ENCODE assay signal across 1 cellular context in the genomic region with DNA sequence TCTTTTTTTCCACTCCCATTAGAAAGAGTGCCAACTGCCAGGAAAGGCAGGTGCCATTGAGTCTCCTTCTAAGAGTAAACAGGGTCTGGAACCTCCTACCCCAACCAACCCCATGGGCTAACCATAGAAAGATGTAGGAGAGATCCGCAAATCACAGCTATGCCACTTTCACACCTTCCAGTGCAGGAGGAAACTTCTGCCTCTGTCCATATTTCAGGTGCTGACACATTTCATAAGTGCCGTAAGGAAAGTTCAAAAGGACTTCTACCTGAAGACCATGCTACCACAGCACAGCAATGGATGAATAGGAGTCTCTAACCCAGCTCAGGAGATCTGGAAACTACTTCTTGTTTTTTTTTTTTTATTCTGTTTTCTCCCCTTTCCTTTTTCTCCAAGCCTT.
A peak's percentile ranks its signal among the peaks of the same experiment; 100 is the strongest.
TF ChIP-seq lines count a peak whose summit lies in the region.

No MANE protein-coding gene starts in this region.

TF ChIP-seq in HEK293, 187 proteins besides CTCF, POLR2A, EP300 and RAD21 (continued from another document):
- TF ChIP-seq, protein P1, sequence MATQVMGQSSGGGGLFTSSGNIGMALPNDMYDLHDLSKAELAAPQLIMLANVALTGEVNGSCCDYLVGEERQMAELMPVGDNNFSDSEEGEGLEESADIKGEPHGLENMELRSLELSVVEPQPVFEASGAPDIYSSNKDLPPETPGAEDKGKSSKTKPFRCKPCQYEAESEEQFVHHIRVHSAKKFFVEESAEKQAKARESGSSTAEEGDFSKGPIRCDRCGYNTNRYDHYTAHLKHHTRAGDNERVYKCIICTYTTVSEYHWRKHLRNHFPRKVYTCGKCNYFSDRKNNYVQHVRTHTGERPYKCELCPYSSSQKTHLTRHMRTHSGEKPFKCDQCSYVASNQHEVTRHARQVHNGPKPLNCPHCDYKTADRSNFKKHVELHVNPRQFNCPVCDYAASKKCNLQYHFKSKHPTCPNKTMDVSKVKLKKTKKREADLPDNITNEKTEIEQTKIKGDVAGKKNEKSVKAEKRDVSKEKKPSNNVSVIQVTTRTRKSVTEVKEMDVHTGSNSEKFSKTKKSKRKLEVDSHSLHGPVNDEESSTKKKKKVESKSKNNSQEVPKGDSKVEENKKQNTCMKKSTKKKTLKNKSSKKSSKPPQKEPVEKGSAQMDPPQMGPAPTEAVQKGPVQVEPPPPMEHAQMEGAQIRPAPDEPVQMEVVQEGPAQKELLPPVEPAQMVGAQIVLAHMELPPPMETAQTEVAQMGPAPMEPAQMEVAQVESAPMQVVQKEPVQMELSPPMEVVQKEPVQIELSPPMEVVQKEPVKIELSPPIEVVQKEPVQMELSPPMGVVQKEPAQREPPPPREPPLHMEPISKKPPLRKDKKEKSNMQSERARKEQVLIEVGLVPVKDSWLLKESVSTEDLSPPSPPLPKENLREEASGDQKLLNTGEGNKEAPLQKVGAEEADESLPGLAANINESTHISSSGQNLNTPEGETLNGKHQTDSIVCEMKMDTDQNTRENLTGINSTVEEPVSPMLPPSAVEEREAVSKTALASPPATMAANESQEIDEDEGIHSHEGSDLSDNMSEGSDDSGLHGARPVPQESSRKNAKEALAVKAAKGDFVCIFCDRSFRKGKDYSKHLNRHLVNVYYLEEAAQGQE (tag by site-specific recombination; IDR thresholded peaks at IDR 0.05), result peak; percentile 52; the same call in 1 of the 2 replicates
- TF ChIP-seq, protein P2, sequence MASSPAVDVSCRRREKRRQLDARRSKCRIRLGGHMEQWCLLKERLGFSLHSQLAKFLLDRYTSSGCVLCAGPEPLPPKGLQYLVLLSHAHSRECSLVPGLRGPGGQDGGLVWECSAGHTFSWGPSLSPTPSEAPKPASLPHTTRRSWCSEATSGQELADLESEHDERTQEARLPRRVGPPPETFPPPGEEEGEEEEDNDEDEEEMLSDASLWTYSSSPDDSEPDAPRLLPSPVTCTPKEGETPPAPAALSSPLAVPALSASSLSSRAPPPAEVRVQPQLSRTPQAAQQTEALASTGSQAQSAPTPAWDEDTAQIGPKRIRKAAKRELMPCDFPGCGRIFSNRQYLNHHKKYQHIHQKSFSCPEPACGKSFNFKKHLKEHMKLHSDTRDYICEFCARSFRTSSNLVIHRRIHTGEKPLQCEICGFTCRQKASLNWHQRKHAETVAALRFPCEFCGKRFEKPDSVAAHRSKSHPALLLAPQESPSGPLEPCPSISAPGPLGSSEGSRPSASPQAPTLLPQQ (tag by site-specific recombination; IDR thresholded peaks at IDR 0.05), result no peak
